In genomic region chr6:134035823-134036296, GRCh38 we compare ENCODE assay signal across 8 cellular contexts. TPM values are rescaled to one million over a fixed set of nuclear protein-coding genes. Genes with fewer than 3 reads are reported as not detected.
DNase-seq lines count a peak whose midpoint lies in the region; ATAC-seq and TF ChIP-seq lines count a peak whose summit lies in the region.

No MANE protein-coding gene starts in this region.

- no peak for TF ChIP-seq CTCF in omental fat pad (IDR thresholded peaks at IDR 0.05)

- ATAC-seq in GM18907 (IDR thresholded peaks at IDR 0.05; ENCODE audit: unreplicated experiment) (peak; percentile 81), GM19455 (IDR thresholded peaks at IDR 0.05; ENCODE audit: unreplicated experiment) (no peak), HG03097 (IDR thresholded peaks at IDR 0.05; ENCODE audit: low FRiP score, unreplicated experiment) (no peak), omental fat pad (ENCODE audit: low FRiP score) (no peak)

- DNase-seq in LHCN-M2 (ENCODE audit: low read depth), result peak; percentile 91
- peak; percentile 81 to 89 for DNase-seq in SHP77 (lab: John Stamatoyannopoulos, UW)
- peak; percentile 49 for DNase-seq in iris pigment epithelial cell (ENCODE audit: low read depth)
- DNase-seq in NCI-H524 treated with DMSO at 0.1 percent for 48 hours (lab: John Stamatoyannopoulos, UW), result no peak
- DNase-seq in omental fat pad (ENCODE audit: low spot score), result no peak

RNA-seq across cellular contexts. Expression of gene SLC2A12, which starts 16.6 kb away (rescaled TPM):
- total RNA-seq in LHCN-M2 (2014; rRNA removed) (0.06 and 0.57 TPM in 2 replicates), omental fat pad (1 to 10 TPM in 3 of 4 donors, under 1 TPM in 1; 0.60 to 4.0 (median 1.2) TPM)
- polyA plus RNA-seq in LHCN-M2 (2012), result 0.16 TPM

Comparison
In these comparisons a context has a peak if more than half of its experiments do, and no peak if none do; other contexts are left out.
1. DNase-seq: peak in LHCN-M2 (single experiment), SHP77 (2 of 2) and iris pigment epithelial cell (single experiment); none in NCI-H524 treated with DMSO at 0.1 percent for 48 hours (single experiment) and omental fat pad (single experiment).